Comparison of ENCODE assay signal across 29 cellular contexts in genomic region chr18:12599966-12600365, GRCh38. TPM values are rescaled to one million over a fixed set of nuclear protein-coding genes. Genes with fewer than 3 reads are reported as not detected.
DNase-seq lines count a peak whose midpoint lies in the region; ATAC-seq and TF ChIP-seq lines count a peak whose summit lies in the region.
"Had no signal": no experiment of that assay in that cellular context is flagged by ENCODE, and none has a peak within 500 bp of the region (broad histone marks: within the 10 kb centered on the region; RNA-seq: fewer than 3 reads in every experiment).

No MANE protein-coding gene starts in this region.

- H4K20me1 ChIP-seq in PC-3 (ENCODE audit: low read length) = no peaks in the 10 kb centered on the region

- H3K4me1 Mint-ChIP-seq in MCF 10A (ENCODE audit: insufficient read depth, unreplicated experiment) = peaks cover 36% of the 10 kb centered on the region

- H3K36me3 Mint-ChIP-seq in MCF 10A (ENCODE audit: insufficient read depth, unreplicated experiment) = peaks cover 9% of the 10 kb centered on the region

- no peak for DNase-seq in MCF 10A (ENCODE audit: unreplicated experiment)
- no peak for DNase-seq in breast epithelium (ENCODE audit: low spot score in 2 of 2)
- no peak for DNase-seq in PC-3
- peak; percentile 14 for DNase-seq in epithelial cell of esophagus (ENCODE audit: low read depth)
- DNase-seq in stimulated activated CD4-positive, alpha-beta T cell treated with anti-CD3 and anti-CD28 coated beads, Interleukin-1b, Interleukin-23, amount 100 ng/mL, for 48 hours = no peak
- DNase-seq in NK-92 (lab: John Stamatoyannopoulos, UW; ENCODE audit: unreplicated experiment) = no peak
- DNase-seq: 8988T; activated CD4-positive, alpha-beta T cell treated with anti-CD3 and anti-CD28 coated beads, Interleukin-2, amount 50 U/mL, for 48 hours; activated naive CD4-positive, alpha-beta T cell treated with Interleukin-2 at 50 U/mL for 16 hours; CD4-positive, alpha-beta T cell; dermis blood vessel endothelial cell; endodermal cell; H9; hippocampal formation; left colon; NCI-H1092 treated with DMSO at 0.1 percent for 48 hours; NCI-H187; T-helper 17 cell; uterus had no signal

- intact Hi-C loops in MCF 10A (cut with micrococcal nuclease) (loop anchor here (2.0 kb wide), 1 partner anchor 45 kb away; no protein-coding TSS in a partner anchor), breast epithelium (cut with DNase I; ENCODE audit: low total_unique reads) (no loop called here), PC-3 (cut with micrococcal nuclease) (loop anchor here (2.0 kb wide), 2 partner anchors 19 to 59 kb away; partner anchors contain the start of gene SPIRE1)

- H2AFZ ChIP-seq in PC-3 (ENCODE audit: low read length) = no peak overlapping the region

- no peaks in the 10 kb centered on the region for H3K27me3 ChIP-seq in breast epithelium
- H3K27me3 ChIP-seq in PC-3 (ENCODE audit: low read length) = no peaks in the 10 kb centered on the region
- H3K27me3 ChIP-seq in skeletal muscle satellite cell (ENCODE audit: control insufficient read depth, insufficient read depth, low read length) = no peaks in the 10 kb centered on the region
- H3K27me3 ChIP-seq: body of pancreas, pancreas, uterus had no signal

- no TSS peak for BruUV-seq in MCF 10A (replicated peaks; lab: Mats Ljungman, UMichigan)
- BruUV-seq in PC-3 (replicated peaks; lab: Mats Ljungman, UMichigan) = TSS peak; percentile 83

- H3K9me2 ChIP-seq in PC-3 (replicated peaks; ENCODE audit: low read length) = no peaks in the 10 kb centered on the region

- POLR2A ChIA-PET in MCF 10A (lab: Yijun Ruan, JAX) = interaction anchor here (0.8 to 4.1 kb wide), 4 partner anchors 29 to 56 kb away, joined by 3 to 21 read pairs (median 10); no protein-coding TSS in a partner anchor
- POLR2A ChIA-PET in PC-3 (lab: Charles Lee; ENCODE audit: unreplicated experiment) = interaction anchor here (0.6 to 0.7 kb wide), 3 partner anchors 18 to 283 kb away, joined by 3 to 10 read pairs (median 6); no protein-coding TSS in a partner anchor

- H3K27ac Mint-ChIP-seq in MCF 10A (ENCODE audit: low read depth, unreplicated experiment) = peak overlapping the region; percentile 84
- H3K27ac Mint-ChIP-seq: activated T-helper 1 cell treated with anti-CD3 and anti-CD28 coated beads, Interleukin-12 subunit alpha, Interleukin-12 subunit beta, Interleukin-2, Interleukin-4 antibody, amounts not matched to agents 30 ng/mL and 10 ng/mL and 1 ng/mL, durations not matched to agents 14 hours and 24 hours and 36 hours; CD4-positive, alpha-beta T cell; endodermal cell; stimulated activated naive CD8-positive, alpha-beta T cell treated with anti-CD3 and anti-CD28 coated beads, Interleukin-15, Interleukin-2, amounts not matched to agents 100 ng/mL and 50 ng/mL, for 24 hours; T-helper 17 cell had no signal

- ATAC-seq in PC-3 (no peak), GM18520 (IDR thresholded peaks at IDR 0.05; ENCODE audit: unreplicated experiment) (no peak)
- ATAC-seq: activated CD4-positive, CD25-positive, alpha-beta regulatory T cell treated with anti-CD3 and anti-CD28 coated beads, Interleukin-2, amount 50 U/mL, for 24 hours; T-helper 17 cell had no signal

- H3K9ac ChIP-seq in PC-3 (ENCODE audit: low read length) (no peak overlapping the region), skeletal muscle satellite cell (ENCODE audit: low read depth, low read length) (peak overlapping the region; percentile 79)

- H3K4me3 ChIP-seq in breast epithelium (no peak overlapping the region), PC-3 (ENCODE audit: low read length) (no peak overlapping the region), epithelial cell of esophagus (ENCODE audit: low read length) (no peak overlapping the region), skeletal muscle satellite cell (ENCODE audit: low read length) (no peak overlapping the region)
- H3K4me3 ChIP-seq: body of pancreas, pancreas, SK-N-MC, smooth muscle cell, thoracic aorta, uterus had no signal

- TF ChIP-seq CTCF in MCF 10A (IDR thresholded peaks at IDR 0.05; ENCODE audit: unreplicated experiment) (no peak), breast epithelium (IDR thresholded peaks at IDR 0.05) (no peak), PC-3 (conservative IDR thresholded peaks at IDR 0.05; ENCODE audit: low read depth, low read length) (no peak), epithelial cell of esophagus (IDR thresholded peaks at IDR 0.05; ENCODE audit: insufficient read depth, low read depth, low read length, missing control alignments) (no peak)

- CTCF ChIA-PET in MCF 10A (lab: Yijun Ruan, JAX) (interaction anchor here (0.6 kb wide), 3 partner anchors 35 to 290 kb away, joined by 3 to 6 read pairs (median 5); no protein-coding TSS in a partner anchor), PC-3 (lab: Charles Lee) (interaction anchor here (0.5 to 0.6 kb wide), 3 partner anchors 61 to 1126 kb away, joined by 3 to 4 read pairs (median 4); partner anchors contain the start of gene FAM210A)

- H3K4me3 Mint-ChIP-seq in MCF 10A (ENCODE audit: unreplicated experiment) = no peak overlapping the region
- H3K4me3 Mint-ChIP-seq: activated T-helper 1 cell treated with anti-CD3 and anti-CD28 coated beads, Interleukin-12 subunit alpha, Interleukin-12 subunit beta, Interleukin-2, Interleukin-4 antibody, amounts not matched to agents 30 ng/mL and 10 ng/mL and 1 ng/mL, durations not matched to agents 14 hours and 24 hours and 36 hours; CD4-positive, alpha-beta T cell; endodermal cell; H9; stimulated activated naive CD8-positive, alpha-beta T cell treated with anti-CD3 and anti-CD28 coated beads, Interleukin-15, Interleukin-2, amounts not matched to agents 100 ng/mL and 50 ng/mL, for 24 hours; T-helper 17 cell had no signal

- H3K27me3 Mint-ChIP-seq in MCF 10A (ENCODE audit: insufficient read depth, unreplicated experiment) = no peaks in the 10 kb centered on the region
- H3K27me3 Mint-ChIP-seq: CD4-positive, alpha-beta T cell; stimulated activated naive CD8-positive, alpha-beta T cell treated with anti-CD3 and anti-CD28 coated beads, Interleukin-15, Interleukin-2, amounts not matched to agents 100 ng/mL and 50 ng/mL, for 24 hours; T-helper 17 cell had no signal

- peaks cover 4% of the 10 kb centered on the region for H3F3A ChIP-seq in PC-3 (ENCODE audit: low read length, unreplicated experiment)

- H3K4me2 ChIP-seq in PC-3 (ENCODE audit: low read length) = peak overlapping the region; percentile 42
- H3K4me2 ChIP-seq in skeletal muscle satellite cell (ENCODE audit: low read length) = no peak overlapping the region
- H3K4me2 ChIP-seq: smooth muscle cell had no signal

- H3K9me3 ChIP-seq in breast epithelium (no peaks in the 10 kb centered on the region), PC-3 (ENCODE audit: low read length) (no peaks in the 10 kb centered on the region), skeletal muscle satellite cell (replicated peaks; ENCODE audit: low read length) (no peaks in the 10 kb centered on the region)
- H3K9me3 ChIP-seq: body of pancreas, pancreas, thoracic aorta, uterus had no signal

- H3K4me1 ChIP-seq in breast epithelium (no peaks in the 10 kb centered on the region), PC-3 (ENCODE audit: insufficient read depth, low read length) (peaks cover 48% of the 10 kb centered on the region), skeletal muscle satellite cell (ENCODE audit: control insufficient read depth, insufficient read depth, low read length) (peaks cover 53% of the 10 kb centered on the region)
- H3K4me1 ChIP-seq: uterus had no signal

- TF ChIP-seq POLR2A in breast epithelium (IDR thresholded peaks at IDR 0.05) = no peak

- H3K36me3 ChIP-seq in breast epithelium = no peaks in the 10 kb centered on the region
- no peaks in the 10 kb centered on the region for H3K36me3 ChIP-seq in PC-3 (ENCODE audit: low read depth, low read length)
- no peaks in the 10 kb centered on the region for H3K36me3 ChIP-seq in skeletal muscle satellite cell (ENCODE audit: insufficient read depth, low read length)
- H3K36me3 ChIP-seq: pancreas, thoracic aorta, uterus had no signal

- H3K79me2 ChIP-seq in PC-3 (ENCODE audit: low read length) = peaks cover 57% of the 10 kb centered on the region

- H3K9me3 Mint-ChIP-seq in MCF 10A (ENCODE audit: unreplicated experiment) = no peaks in the 10 kb centered on the region
- H3K9me3 Mint-ChIP-seq: activated T-helper 1 cell treated with anti-CD3 and anti-CD28 coated beads, Interleukin-12 subunit alpha, Interleukin-12 subunit beta, Interleukin-2, Interleukin-4 antibody, amounts not matched to agents 30 ng/mL and 10 ng/mL and 1 ng/mL, durations not matched to agents 14 hours and 24 hours and 36 hours; CD4-positive, alpha-beta T cell; endodermal cell; H9; stimulated activated naive CD8-positive, alpha-beta T cell treated with anti-CD3 and anti-CD28 coated beads, Interleukin-15, Interleukin-2, amounts not matched to agents 100 ng/mL and 50 ng/mL, for 24 hours had no signal

- H3K27ac ChIP-seq in breast epithelium (no peak overlapping the region), PC-3 (ENCODE audit: low read length) (peak overlapping the region; percentile 59)
- H3K27ac ChIP-seq: body of pancreas, pancreas, SK-N-MC, thoracic aorta, uterus had no signal

RNA-seq across cellular contexts. Expression of gene SPIRE1, which starts 57.9 kb away (rescaled TPM):
- total RNA-seq in MCF 10A (2022) (64.8 and 78.2 TPM in 2 replicates), breast epithelium (10 to 100 TPM; 24.3 to 38.5 (median 25.9) TPM), PC-3 (2014; rRNA removed) (29.9 and 32.4 TPM in 2 replicates)
- total RNA-seq in skeletal muscle satellite cell (2012; rRNA removed) = 25.3 and 26.9 TPM in 2 replicates
